13 cellular contexts compared by ENCODE assay signal in the genomic region with DNA sequence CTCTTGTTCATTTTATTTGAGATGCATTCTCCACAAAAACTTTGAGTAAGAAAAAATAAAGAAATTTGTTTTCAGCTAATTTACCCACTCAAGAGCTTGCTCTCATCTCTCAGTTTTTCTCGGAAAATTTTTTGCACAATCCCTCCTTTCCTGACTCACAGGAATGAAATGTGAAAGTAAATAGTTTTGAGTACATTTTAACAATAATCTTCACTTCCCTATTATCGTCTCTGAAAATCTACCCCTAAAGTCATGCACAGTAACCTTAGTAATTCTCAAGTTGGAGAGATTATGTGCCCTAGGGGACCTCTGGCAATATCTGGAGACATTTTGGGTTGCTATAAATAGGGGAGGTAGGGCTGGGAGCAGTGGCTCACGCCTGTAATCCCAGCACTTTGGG. TPM values are rescaled to one million over a fixed set of nuclear protein-coding genes. Genes with fewer than 3 reads are reported as not detected.
A peak's percentile ranks its signal among the peaks of the same experiment; 100 is the strongest.
DNase-seq lines count a peak whose midpoint lies in the region; ATAC-seq and TF ChIP-seq lines count a peak whose summit lies in the region.
"Had no signal": no experiment of that assay in that cellular context is flagged by ENCODE, and none has a peak within 500 bp of the region (broad histone marks: within the 10 kb centered on the region; RNA-seq: fewer than 3 reads in every experiment).

No MANE protein-coding gene starts in this region.

- H3K27ac Mint-ChIP-seq in activated T-cell treated with anti-CD3 and anti-CD28 coated beads, Interleukin-2, amount 50 U/mL, for 24 hours, result no peak overlapping the region

- H3K36me3 ChIP-seq in rectal smooth muscle tissue (ENCODE audit: control insufficient read depth, insufficient read depth, low read length), result no peaks in the 10 kb centered on the region
- H3K36me3 ChIP-seq in psoas muscle (ENCODE audit: insufficient read depth in 1 of 2, low read depth in 1 of 2), result no peaks in the 10 kb centered on the region
- H3K36me3 ChIP-seq: esophagus squamous epithelium had no signal

- H3K27me3 Mint-ChIP-seq in activated T-cell treated with anti-CD3 and anti-CD28 coated beads, Interleukin-2, amount 50 U/mL, for 24 hours, result no peaks in the 10 kb centered on the region

- H3K9ac ChIP-seq in rectal smooth muscle tissue (ENCODE audit: low read length), result no peak overlapping the region

- peaks cover 3% of the 10 kb centered on the region for H3K9me3 Mint-ChIP-seq in activated T-cell treated with anti-CD3 and anti-CD28 coated beads, Interleukin-2, amount 50 U/mL, for 24 hours

- H3K4me1 Mint-ChIP-seq in activated T-cell treated with anti-CD3 and anti-CD28 coated beads, Interleukin-2, amount 50 U/mL, for 24 hours (ENCODE audit: low read depth), result peaks cover 24% of the 10 kb centered on the region

- ATAC-seq in psoas muscle, result no peak
- ATAC-seq: left colon had no signal

- H3K4me1 ChIP-seq in rectal smooth muscle tissue (ENCODE audit: control insufficient read depth, insufficient read depth, low read length) (peaks cover 12% of the 10 kb centered on the region), psoas muscle (peaks cover 12% of the 10 kb centered on the region)

- intact Hi-C loops in psoas muscle (cut with DNase I), result no loop called here

- peak overlapping the region; percentile 57 for H3K27ac ChIP-seq in rectal smooth muscle tissue (ENCODE audit: low read depth, low read length)
- no peak overlapping the region for H3K27ac ChIP-seq in psoas muscle

- H3K27me3 ChIP-seq in rectal smooth muscle tissue (ENCODE audit: control insufficient read depth, insufficient read depth, low read length) (no peaks in the 10 kb centered on the region), psoas muscle (ENCODE audit: insufficient read depth in 3 of 3, low read length in 2 of 3) (no peaks in the 10 kb centered on the region)
- H3K27me3 ChIP-seq: esophagus squamous epithelium had no signal

- H3K4me3 ChIP-seq in AG10803 (ENCODE audit: low read length) (no peak overlapping the region), rectal smooth muscle tissue (ENCODE audit: low read length) (no peak overlapping the region), psoas muscle (no peak overlapping the region)

- H3K9me3 ChIP-seq in psoas muscle, result no peaks in the 10 kb centered on the region
- H3K9me3 ChIP-seq: esophagus squamous epithelium had no signal

- H3K4me3 Mint-ChIP-seq in activated T-cell treated with anti-CD3 and anti-CD28 coated beads, Interleukin-2, amount 50 U/mL, for 24 hours, result no peak overlapping the region

- H3K36me3 Mint-ChIP-seq in activated T-cell treated with anti-CD3 and anti-CD28 coated beads, Interleukin-2, amount 50 U/mL, for 24 hours (ENCODE audit: low read depth), result peaks cover 4% of the 10 kb centered on the region

- TF ChIP-seq CTCF in AG10803 (conservative IDR thresholded peaks at IDR 0.05; ENCODE audit: low read length), result no peak
- no peak for TF ChIP-seq CTCF in psoas muscle (IDR thresholded peaks at IDR 0.05)

- DNase-seq in AG10803 (ENCODE audit: low read depth) (peak; percentile 56), MV-4-11 (lab: John Stamatoyannopoulos, UW) (peak; percentile 74), fibroblast of gingiva (ENCODE audit: low read depth) (peak; percentile 56), psoas muscle (no peak), KBM-7 (no peak)
- no peak for DNase-seq in activated naive CD4-positive, alpha-beta T cell treated with anti-CD3 and anti-CD28 coated beads, Interleukin-2, amount 50 U/mL, for 16 hours
- DNase-seq in activated T-cell treated with anti-CD3 and anti-CD28 coated beads, Interleukin-2, amount 50 U/mL, for 24 hours, result no peak
- DNase-seq: esophagus squamous epithelium, left colon, NCI-H2029, T1000 had no signal

- in situ Hi-C loops in KBM-7 (cut with MboI; ENCODE audit: low pct_unique_long_range_greater_than_20kb, low sequenced_read_pairs), result no loop called here

- WGBS in psoas muscle, 3 donors, result 59 to 75% (median 67%) methylated on average over 3 of the region's 3 CpGs

RNA-seq across cellular contexts. Expression of a gene that starts 2.6 kb away (rescaled TPM):
- total RNA-seq in psoas muscle, result 10 to 100 TPM; 13.4 to 27.1 (median 22.1) TPM
- polyA plus RNA-seq in psoas muscle, result 10 to 100 TPM; 27.0 to 35.6 (median 27.2) TPM

RNA-seq across cellular contexts. Expression of a gene that starts 26.5 kb away (rescaled TPM):
- total RNA-seq in psoas muscle, result not detected
- not detected for polyA plus RNA-seq in psoas muscle
- total RNA-seq: esophagus squamous epithelium, left colon, pulmonary artery endothelial cell had no signal

Comparison
In these comparisons a context has a peak if more than half of its experiments do, and no peak if none do; other contexts are left out.
1. DNase-seq: peak in AG10803 (single experiment), MV-4-11 (single experiment) and fibroblast of gingiva (single experiment); none in psoas muscle (0 of 2), KBM-7 (single experiment), activated naive CD4-positive, alpha-beta T cell treated with anti-CD3 and anti-CD28 coated beads, Interleukin-2, amount 50 U/mL, for 16 hours (single experiment) and activated T-cell treated with anti-CD3 and anti-CD28 coated beads, Interleukin-2, amount 50 U/mL, for 24 hours (single experiment).